Comparison of ENCODE assay signal across 13 cellular contexts in genomic region chr1:227763246-227764018, GRCh38. TPM values are rescaled to one million over a fixed set of nuclear protein-coding genes. Genes with fewer than 3 reads are reported as not detected.
A peak's percentile ranks its signal among the peaks of the same experiment; 100 is the strongest.
DNase-seq lines count a peak whose midpoint lies in the region; ATAC-seq, FAIRE-seq and TF ChIP-seq lines count a peak whose summit lies in the region.
"Had no signal": no experiment of that assay in that cellular context is flagged by ENCODE, and none has a peak within 500 bp of the region (broad histone marks: within the 10 kb centered on the region; RNA-seq: fewer than 3 reads in every experiment).

No MANE protein-coding gene starts in this region.

- no peak for FAIRE-seq in kidney (lab: Jason Lieb, UNC)

- DNase-seq in heart right ventricle (no peak), left ventricle myocardium superior (no peak), RWPE2 (ENCODE audit: low spot score) (no peak), kidney (peak; percentile 67), upper lobe of left lung (no peak), retina (no peak)
- no peak for DNase-seq in stimulated activated naive CD8-positive, alpha-beta T cell treated with anti-CD3 and anti-CD28 coated beads, Interleukin-15, Interleukin-2, amounts not matched to agents 100 U/mL and 50 U/mL, for 24 hours
- DNase-seq: activated effector memory CD4-positive, alpha-beta T cell treated with anti-CD3 and anti-CD28 coated beads, Interleukin-2, amount 50 U/mL, for 16 hours; stimulated activated CD4-positive, alpha-beta T cell treated with anti-CD3 and anti-CD28 coated beads, Interleukin-4, amount 100 ng/mL, for 4 hours had no signal

- H3K27ac ChIP-seq in heart right ventricle (peak overlapping the region in 8 of 10 donors; percentile 5 to 91 (median 63)), RWPE2 (ENCODE audit: poor library complexity, severe bottlenecking) (peak overlapping the region; percentile 84), kidney (ENCODE audit: low read depth in 2 of 2, low read length in 2 of 2) (no peak overlapping the region), upper lobe of left lung (peak overlapping the region; percentile 32 to 64 (median 42))

- 92 to 95% methylated on average over 16 of the region's 16 CpGs for WGBS in heart right ventricle, 2 donors
- 89 to 95% methylated on average over 6 to 16 of the region's 16 CpGs for WGBS in upper lobe of left lung, 2 donors

- TF ChIP-seq POLR2A in upper lobe of left lung (IDR thresholded peaks at IDR 0.05): no peak

- no peak for TF ChIP-seq EP300 in upper lobe of left lung (IDR thresholded peaks at IDR 0.05)

- TF ChIP-seq CTCF in heart right ventricle (IDR thresholded peaks at IDR 0.05) (no peak), RWPE2 (IDR thresholded peaks at IDR 0.05; ENCODE audit: poor library complexity, severe bottlenecking) (no peak), kidney (IDR thresholded peaks at IDR 0.05; ENCODE audit: borderline replicate concordance, extremely low read depth, insufficient read depth) (no peak), upper lobe of left lung (IDR thresholded peaks at IDR 0.05) (no peak)

- H3K4me3 ChIP-seq in heart right ventricle (no peak overlapping the region), RWPE2 (ENCODE audit: severe bottlenecking) (no peak overlapping the region), kidney (ENCODE audit: low read length in 2 of 2) (no peak overlapping the region), upper lobe of left lung (no peak overlapping the region)

- H3K9me3 ChIP-seq in heart right ventricle (no peaks in the 10 kb centered on the region), RWPE2 (ENCODE audit: severe bottlenecking) (no peaks in the 10 kb centered on the region), kidney (ENCODE audit: control insufficient read depth in 1 of 2, low read length in 2 of 2) (no peaks in the 10 kb centered on the region), upper lobe of left lung (no peaks in the 10 kb centered on the region)

- ATAC-seq in heart right ventricle (no peak), left ventricle myocardium superior (no peak), RWPE2 (ENCODE audit: low read depth) (no peak), upper lobe of left lung (ENCODE audit: low FRiP score in 2 of 2) (no peak), HG02642 (IDR thresholded peaks at IDR 0.05; ENCODE audit: poor library complexity, unreplicated experiment) (no peak)
- no peak for ATAC-seq in stimulated activated naive CD8-positive, alpha-beta T cell treated with anti-CD3 and anti-CD28 coated beads, Interleukin-15, Interleukin-2, amounts not matched to agents 100 U/mL and 50 U/mL, for 24 hours

- H3K36me3 ChIP-seq in heart right ventricle (peaks cover 0 to 80% (median 21%) of the 10 kb centered on the region in 9 donors), RWPE2 (ENCODE audit: low read depth) (peaks cover 11% of the 10 kb centered on the region; the same call in 1 of the 2 replicates), kidney (ENCODE audit: control insufficient read depth in 1 of 2, insufficient read depth in 2 of 2, low read length in 2 of 2) (peaks cover 22 to 30% of the 10 kb centered on the region in 2 donors), upper lobe of left lung (peaks cover 5 to 55% (median 31%) of the 10 kb centered on the region in 4 donors)

- H3K4me1 ChIP-seq in heart right ventricle (peaks cover 11 to 61% (median 46%) of the 10 kb centered on the region in 9 donors), RWPE2 (ENCODE audit: insufficient read depth, poor library complexity, severe bottlenecking) (peaks cover 18% of the 10 kb centered on the region), kidney (ENCODE audit: control insufficient read depth in 1 of 2, insufficient read depth in 1 of 2, low read depth in 1 of 2, low read length in 2 of 2) (peaks cover 0 to 5% of the 10 kb centered on the region in 2 donors), upper lobe of left lung (peaks cover 19 to 44% (median 30%) of the 10 kb centered on the region in 4 donors)

- intact Hi-C loops in heart right ventricle (cut with DNase I): loop anchor here in 8 of 10 donors (2.0 to 10.0 kb wide), 4 partner anchors 183 to 281 kb away; partner anchors contain the start of gene WNT9A (in 6 of the 8)
- intact Hi-C loops in left ventricle myocardium superior (cut with micrococcal nuclease): loop anchor here (5.0 kb wide), 1 partner anchor 184 kb away; the partner anchor contains the start of gene WNT9A
- intact Hi-C loops in kidney (cut with DNase I): loop anchor here (10.0 kb wide), 1 partner anchor 181 kb away; the partner anchor contains the start of gene WNT9A

- H3K9ac ChIP-seq in kidney (ENCODE audit: low read length in 2 of 2): no peak overlapping the region

- no peaks in the 10 kb centered on the region for H3K27me3 ChIP-seq in heart right ventricle
- H3K27me3 ChIP-seq in RWPE2 (ENCODE audit: insufficient read depth, poor library complexity, severe bottlenecking): no peaks in the 10 kb centered on the region
- H3K27me3 ChIP-seq in upper lobe of left lung: no peaks in the 10 kb centered on the region

RNA-seq across cellular contexts. Expression of gene SNAP47, which starts 28.2 kb away (rescaled TPM):
- total RNA-seq in heart right ventricle: 100 to 1,000 TPM in 1 of 10 donors, 10 to 100 TPM in 9; 23.2 to 102 (median 65.4) TPM
- 10 to 100 TPM; 18.4 to 22.9 TPM for polyA plus RNA-seq in heart right ventricle
- 36.4 TPM for total RNA-seq in left ventricle myocardium superior
- total RNA-seq in kidney: 32.4 TPM
- polyA plus RNA-seq in kidney (ENCODE audit: insufficient read depth, low read depth, low replicate concordance): 31.6 TPM
- total RNA-seq in upper lobe of left lung: 10 to 100 TPM; 26.7 to 62.9 (median 35.1) TPM

RNA-seq across cellular contexts. Expression of gene JMJD4, which starts 28.3 kb away (rescaled TPM):
- total RNA-seq in heart right ventricle (10 to 100 TPM in 5 of 10 donors, 1 to 10 TPM in 5; 7.6 to 13.4 (median 9.9) TPM), left ventricle myocardium superior (8.0 TPM), kidney (15.9 TPM), upper lobe of left lung (10 to 100 TPM; 12.6 to 27.2 (median 20.0) TPM)
- polyA plus RNA-seq in heart right ventricle (10 to 100 TPM; 10.4 to 13.0 TPM), kidney (ENCODE audit: insufficient read depth, low read depth, low replicate concordance) (12.6 TPM)

RNA-seq across cellular contexts. Expression of gene PRSS38, which starts 52.0 kb away (rescaled TPM):
- not detected for total RNA-seq in heart right ventricle
- polyA plus RNA-seq in heart right ventricle: not detected
- total RNA-seq in left ventricle myocardium superior: not detected
- total RNA-seq in kidney: not detected
- not detected for polyA plus RNA-seq in kidney (ENCODE audit: insufficient read depth, low read depth, low replicate concordance)
- not detected for total RNA-seq in upper lobe of left lung
- total RNA-seq: G401, mesenteric fat pad, pulmonary artery endothelial cell had no signal

Comparison
In these comparisons a context has a peak if more than half of its experiments do, and no peak if none do; other contexts are left out.
1. H3K27ac ChIP-seq: peak in heart right ventricle (8 of 10), RWPE2 (single experiment) and upper lobe of left lung (4 of 4); none in kidney (0 of 2).